8 cellular contexts compared by ENCODE assay signal in the genomic region with DNA sequence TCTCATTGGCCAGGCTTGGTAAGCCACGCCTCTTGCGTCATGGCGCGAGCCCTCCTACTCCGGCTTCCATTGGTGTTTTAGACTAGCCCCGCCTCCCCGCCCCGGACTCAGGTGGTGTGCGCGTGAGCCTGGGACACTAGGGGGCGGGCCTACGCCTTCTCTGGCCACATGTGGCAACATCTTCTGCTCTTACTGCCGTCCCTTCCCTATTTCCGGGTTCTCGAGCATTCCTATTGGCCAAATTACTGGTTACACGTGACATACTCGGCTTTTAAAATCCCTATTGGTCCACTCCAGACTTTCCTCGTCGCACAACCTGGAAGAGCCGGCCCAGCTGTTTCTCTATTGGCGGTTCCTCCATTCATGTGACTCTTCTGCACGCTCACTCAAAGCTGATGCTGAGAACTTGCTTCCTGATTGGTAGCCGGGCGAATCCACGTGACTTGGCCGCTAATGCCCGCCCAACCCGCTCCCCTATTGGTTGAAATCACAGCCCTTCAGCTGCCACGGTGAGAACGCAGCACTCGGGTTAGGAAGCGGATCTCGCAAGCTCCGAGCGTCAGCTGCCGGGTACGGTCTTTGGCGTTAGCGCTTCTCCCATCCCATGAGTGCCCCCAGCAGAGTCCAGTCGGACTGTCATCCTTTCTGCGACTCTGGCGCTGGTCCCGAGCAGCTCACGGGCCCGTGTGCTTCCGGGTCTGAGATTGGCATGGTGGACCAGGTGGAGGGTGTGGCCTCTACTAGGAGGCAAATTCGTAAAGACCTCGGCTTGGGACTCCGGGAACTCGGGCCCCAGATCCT. TPM values are rescaled to one million over a fixed set of nuclear protein-coding genes. Genes with fewer than 3 reads are reported as not detected.
DNase-seq lines count a peak whose midpoint lies in the region; ATAC-seq and TF ChIP-seq lines count a peak whose summit lies in the region.

A gene with protein sequence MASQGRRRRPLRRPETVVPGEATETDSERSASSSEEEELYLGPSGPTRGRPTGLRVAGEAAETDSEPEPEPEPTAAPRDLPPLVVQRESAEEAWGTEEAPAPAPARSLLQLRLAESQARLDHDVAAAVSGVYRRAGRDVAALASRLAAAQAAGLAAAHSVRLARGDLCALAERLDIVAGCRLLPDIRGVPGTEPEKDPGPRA (plus strand): TSS at position 523 of the 801 bp plus-strand sequence. CDS start 513 bp downstream, outside the sequence.

- no peaks in the 10 kb centered on the region for H3K27me3 ChIP-seq in CD4-positive, alpha-beta memory T cell (ENCODE audit: insufficient read depth, low read length)
- H3K27me3 ChIP-seq in dorsolateral prefrontal cortex (no peaks in the 10 kb centered on the region), right lobe of liver (no peaks in the 10 kb centered on the region)

- 2% methylated on average over 18 of the region's 50 CpGs for WGBS in right lobe of liver (ENCODE audit: insufficient coverage, low coverage, low lambda C conversion rate, missing lambda C conversion rate)

- ATAC-seq in GM19438 (IDR thresholded peaks at IDR 0.05; ENCODE audit: low read depth, unreplicated experiment) (peak; percentile 83), HG03575 (IDR thresholded peaks at IDR 0.05; ENCODE audit: extremely low read depth, insufficient number of reproducible peaks, low FRiP score, unreplicated experiment) (peak; percentile 65), right lobe of liver (peak; percentile 94 to 96 (median 95))

- POLR2A ChIA-PET in CD4-positive, alpha-beta memory T cell (lab: Charles Lee; ENCODE audit: partially characterized antibody): interaction anchor here (0.6 to 4.9 kb wide), 27 partner anchors 9 to 1739 kb away, joined by 3 to 58 read pairs (median 5); a partner anchor contains a TSS
- POLR2A ChIA-PET in activated CD4-positive, alpha-beta memory T cell treated with anti-CD3 and anti-CD28 coated beads for 36 hours (lab: Charles Lee): interaction anchor here (0.9 to 2.9 kb wide), 8 partner anchors 12 to 176 kb away, joined by 3 to 15 read pairs (median 6); a partner anchor contains a TSS

- H3K36me3 Mint-ChIP-seq in CD4-positive, alpha-beta memory T cell: peaks cover 15 to 21% of the 10 kb centered on the region in 2 donors
- peaks cover 5% of the 10 kb centered on the region for H3K36me3 Mint-ChIP-seq in activated CD4-positive, alpha-beta memory T cell treated with anti-CD3 and anti-CD28 coated beads for 36 hours

- CTCF ChIA-PET in CD4-positive, alpha-beta memory T cell (lab: Charles Lee; ENCODE audit: partially characterized antibody): interaction anchor here (0.6 to 2.4 kb wide), 13 partner anchors 9 to 225 kb away, joined by 3 to 16 read pairs (median 6); a partner anchor contains a TSS
- CTCF ChIA-PET in activated CD4-positive, alpha-beta memory T cell treated with anti-CD3 and anti-CD28 coated beads for 36 hours (lab: Charles Lee): interaction anchor here (0.6 to 1.7 kb wide), 10 partner anchors 9 to 300 kb away, joined by 3 to 8 read pairs (median 4); a partner anchor contains a TSS

- H3K4me3 ChIP-seq in CD4-positive, alpha-beta memory T cell (ENCODE audit: low read length in 2 of 2): peak within 1 kb of the TSS; percentile 97 to 100
- H3K4me3 ChIP-seq in dorsolateral prefrontal cortex: peak within 1 kb of the TSS; percentile 69 to 99 (median 92)
- H3K4me3 ChIP-seq in right lobe of liver: peak within 1 kb of the TSS; percentile 92 to 96 (median 94)

- H3K4me3 Mint-ChIP-seq in CD4-positive, alpha-beta memory T cell: peak within 1 kb of the TSS; percentile 88 to 99 (median 94)
- peak within 1 kb of the TSS; percentile 94 for H3K4me3 Mint-ChIP-seq in activated CD4-positive, alpha-beta memory T cell treated with anti-CD3 and anti-CD28 coated beads for 36 hours

- peak within 1 kb of the TSS; percentile 83 to 99 (median 98) for H3K27ac Mint-ChIP-seq in CD4-positive, alpha-beta memory T cell
- H3K27ac Mint-ChIP-seq in activated CD4-positive, alpha-beta memory T cell treated with anti-CD3 and anti-CD28 coated beads for 36 hours: peak within 1 kb of the TSS; percentile 92

- no peaks in the 10 kb centered on the region for H3K27me3 Mint-ChIP-seq in CD4-positive, alpha-beta memory T cell
- H3K27me3 Mint-ChIP-seq in activated CD4-positive, alpha-beta memory T cell treated with anti-CD3 and anti-CD28 coated beads for 36 hours: no peaks in the 10 kb centered on the region

- TF ChIP-seq POLR2A in right lobe of liver (IDR thresholded peaks at IDR 0.05): peak; percentile 83

- peak; percentile 99 to 100 (median 100) for DNase-seq in CD4-positive, alpha-beta memory T cell
- peak; percentile 100 for DNase-seq in NCI-H82 treated with DMSO at 0.1 percent for 48 hours (lab: John Stamatoyannopoulos, UW; ENCODE audit: unreplicated experiment)
- peak; percentile 100 for DNase-seq in activated CD4-positive, alpha-beta memory T cell treated with anti-CD3 and anti-CD28 coated beads for 36 hours
- DNase-seq in dorsolateral prefrontal cortex: peak; percentile 99 to 100 (median 100)
- DNase-seq in right lobe of liver: peak; percentile 100
- DNase-seq in stimulated activated CD4-positive, alpha-beta T cell treated with anti-CD3 and anti-CD28 coated beads, Interleukin-4, amount 100 ng/mL, for 4 hours: peak; percentile 99 to 100

- H3K4me1 Mint-ChIP-seq in CD4-positive, alpha-beta memory T cell: peaks cover 23 to 63% (median 41%) of the 10 kb centered on the region in 4 donors
- H3K4me1 Mint-ChIP-seq in activated CD4-positive, alpha-beta memory T cell treated with anti-CD3 and anti-CD28 coated beads for 36 hours (ENCODE audit: low read depth): peaks cover 40% of the 10 kb centered on the region

- H3K9me3 Mint-ChIP-seq in CD4-positive, alpha-beta memory T cell: no peaks in the 10 kb centered on the region
- no peaks in the 10 kb centered on the region for H3K9me3 Mint-ChIP-seq in activated CD4-positive, alpha-beta memory T cell treated with anti-CD3 and anti-CD28 coated beads for 36 hours

- peak in 54 of 56 donors; percentile 32 to 88 (median 59) for TF ChIP-seq CTCF in dorsolateral prefrontal cortex (IDR thresholded peaks at IDR 0.05 in 54 of 56, conservative IDR thresholded peaks at IDR 0.05 in 2 of 56; ENCODE audit: low read depth in 1 of 56, partially characterized antibody in 56 of 56)
- TF ChIP-seq CTCF in right lobe of liver (IDR thresholded peaks at IDR 0.05): peak; percentile 19 to 62 (median 48)

- H3K4me1 ChIP-seq in CD4-positive, alpha-beta memory T cell (ENCODE audit: insufficient read depth, low read length): peaks cover 43% of the 10 kb centered on the region
- H3K4me1 ChIP-seq in right lobe of liver: peaks cover 0 to 31% (median 10%) of the 10 kb centered on the region in 4 donors

- peaks cover 9% of the 10 kb centered on the region for H3K36me3 ChIP-seq in CD4-positive, alpha-beta memory T cell (ENCODE audit: insufficient read depth, low read length)
- H3K36me3 ChIP-seq in right lobe of liver: no peaks in the 10 kb centered on the region

- no peaks in the 10 kb centered on the region for H3K9me3 ChIP-seq in CD4-positive, alpha-beta memory T cell (ENCODE audit: control insufficient read depth in 1 of 2, low read length in 2 of 2)
- no peaks in the 10 kb centered on the region for H3K9me3 ChIP-seq in right lobe of liver

- intact Hi-C loops in CD4-positive, alpha-beta memory T cell (cut with micrococcal nuclease): loop anchor here (1.0 kb wide), 9 partner anchors 26 to 514 kb away; a partner anchor contains a TSS
- intact Hi-C loops in activated CD4-positive, alpha-beta memory T cell treated with anti-CD3 and anti-CD28 coated beads for 36 hours (cut with micrococcal nuclease): loop anchor here (1.0 to 10.0 kb wide), 9 partner anchors 86 to 514 kb away; a partner anchor contains a TSS
- intact Hi-C loops in dorsolateral prefrontal cortex (cut with DNase I): loop anchor here (2.0 to 5.0 kb wide), 3 partner anchors 74 to 88 kb away; a partner anchor contains a TSS
- intact Hi-C loops in right lobe of liver (cut with DNase I): no loop called here

- H3K27ac ChIP-seq in CD4-positive, alpha-beta memory T cell (ENCODE audit: low read depth, low read length): peak within 1 kb of the TSS; percentile 74
- H3K27ac ChIP-seq in dorsolateral prefrontal cortex (peak within 1 kb of the TSS in 58 of 59 donors; percentile 20 to 93 (median 84)), right lobe of liver (peak within 1 kb of the TSS; percentile 66 to 84 (median 78))

RNA-seq across cellular contexts. Expression of the gene that starts here (rescaled TPM):
- 10 to 100 TPM; 26.5 to 29.9 TPM for total RNA-seq in CD4-positive, alpha-beta memory T cell
- polyA plus RNA-seq in CD4-positive, alpha-beta memory T cell: 10 to 100 TPM in 1 of 2 donors, 1 to 10 TPM in 1; 5.3 to 15.4 TPM
- total RNA-seq in activated CD4-positive, alpha-beta memory T cell treated with anti-CD3 and anti-CD28 coated beads for 36 hours: 10 to 100 TPM; 10.4 to 11.8 TPM
- total RNA-seq in dorsolateral prefrontal cortex (10 to 100 TPM in 119 of 120 experiments, 1 to 10 TPM in 1; 9.7 to 23.1 (median 13.5) TPM), right lobe of liver (10 to 100 TPM in 1 of 6 experiments, 1 to 10 TPM in 5; 4.7 to 17.0 (median 6.1) TPM)

Comparison
In these comparisons a context has a peak if more than half of its experiments do, and no peak if none do; other contexts are left out.
1. Peak in every context shown above with its lines: DNase-seq, ATAC-seq, H3K4me3 ChIP-seq and H3K27ac ChIP-seq.
2. intact Hi-C loops: an anchor here in CD4-positive, alpha-beta memory T cell (1.0 kb wide), activated CD4-positive, alpha-beta memory T cell treated with anti-CD3 and anti-CD28 coated beads for 36 hours (1.0 to 10.0 kb wide) and dorsolateral prefrontal cortex (2.0 to 5.0 kb wide); none called in right lobe of liver.